In the genomic region with DNA sequence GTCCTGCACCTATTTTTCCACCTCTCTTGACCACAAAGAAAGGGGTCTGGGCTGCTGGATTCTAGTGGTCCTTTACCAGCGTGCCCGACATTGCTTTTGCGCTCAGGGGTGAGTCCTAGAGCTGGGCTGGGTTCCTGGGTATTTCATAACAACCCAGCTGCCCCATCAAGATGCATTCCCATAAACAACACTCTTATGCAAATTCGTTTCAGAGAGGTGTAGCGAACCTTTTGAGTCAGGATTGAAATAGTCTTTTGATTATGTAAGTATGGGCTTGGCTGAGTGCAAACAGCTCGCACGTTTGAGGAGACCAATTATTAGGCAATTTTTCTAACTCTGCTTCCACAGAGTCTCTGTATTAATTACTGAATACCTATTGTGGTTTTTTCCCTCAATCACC, we compare ENCODE assay signal across 27 cellular contexts. TPM values are rescaled to one million over a fixed set of nuclear protein-coding genes. Genes with fewer than 3 reads are reported as not detected.
"Had no signal": no experiment of that assay in that cellular context is flagged by ENCODE, and none has a peak within 500 bp of the region (broad histone marks: within the 10 kb centered on the region; RNA-seq: fewer than 3 reads in every experiment).

No MANE protein-coding gene starts in this region.

- H3K27me3 ChIP-seq: SJSA1 had no signal

- H3K4me1 ChIP-seq: SJSA1 had no signal

- H3K9me3 ChIP-seq: SJSA1, SK-N-SH had no signal

- H3K36me3 ChIP-seq: SJSA1 had no signal

- H3K27ac ChIP-seq: SJSA1 had no signal

- DNase-seq: activated CD4-positive, alpha-beta T cell treated with anti-CD3 and anti-CD28 coated beads for 36 hours; activated CD4-positive, alpha-beta T cell treated with anti-CD3 and anti-CD28 coated beads, Interleukin-2, amount 10 ng/mL, durations not matched to agents 7 days and 5 days; activated CD4-positive, alpha-beta T cell treated with anti-CD3 and anti-CD28 coated beads, Interleukin-2, amount 50 U/mL, for 48 hours; activated CD8-positive, alpha-beta memory T cell treated with anti-CD3 and anti-CD28 coated beads, Interleukin-2, amount 50 U/mL, for 4 hours; activated CD8-positive, alpha-beta T cell treated with anti-CD3 and anti-CD28 coated beads, Interleukin-2, amount 10 ng/mL, durations not matched to agents 7 days and 5 days; activated effector memory CD4-positive, alpha-beta T cell treated with Interleukin-2 at 50 U/mL for 16 hours; activated naive CD4-positive, alpha-beta T cell treated with anti-CD3 and anti-CD28 coated beads, Interleukin-2, amount 10 ng/mL, durations not matched to agents 7 days and 5 days; activated naive CD8-positive, alpha-beta T cell treated with anti-CD3 and anti-CD28 coated beads, Interleukin-2, amount 50 U/mL, for 24 hours; activated T-cell treated with anti-CD3 and anti-CD28 coated beads for 4 hours; activated T-cell treated with anti-CD3 and anti-CD28 coated beads, Interleukin-2, amount 50 U/mL, for 4 hours; anterior cingulate cortex; central memory CD4-positive, alpha-beta T cell; Karpas-422; KBM-7; NCI-H1105; NCI-H1417 treated with DMSO at 0.1 percent for 48 hours; NCI-H187 treated with DMSO at 0.1 percent for 48 hours; NCI-H2081 treated with DMSO at 0.1 percent for 48 hours; NCI-H345; NCI-H524 treated with DMSO at 0.1 percent for 48 hours; SHP77 treated with DMSO at 0.1 percent for 48 hours; SK-N-SH had no signal

- H3K4me2 ChIP-seq: SK-N-SH had no signal

- H3K4me3 ChIP-seq: SJSA1 had no signal

- ATAC-seq: activated CD4-positive, alpha-beta T cell treated with anti-CD3 and anti-CD28 coated beads for 36 hours; activated CD4-positive, CD25-positive, alpha-beta regulatory T cell treated with anti-CD3 and anti-CD28 coated beads, Interleukin-2, amount 50 U/mL, for 24 hours; activated CD8-positive, alpha-beta T cell treated with anti-CD3 and anti-CD28 coated beads, Interleukin-2, amount 10 ng/mL, durations not matched to agents 7 days and 5 days; activated naive CD8-positive, alpha-beta T cell treated with anti-CD3 and anti-CD28 coated beads, Interleukin-2, amount 50 U/mL, for 24 hours; activated T-cell treated with anti-CD3 and anti-CD28 coated beads, Interleukin-2, amount 50 U/mL, for 4 hours; Panc1 had no signal

- H3K9ac ChIP-seq: SK-N-SH had no signal

RNA-seq across cellular contexts. Expression of a gene that starts 34.6 kb away (rescaled TPM):
- total RNA-seq: MCF 10A, RPMI7951, SJSA1 had no signal
